Comparison of ENCODE assay signal across 8 cellular contexts in genomic region chr15:34336333-34336732, GRCh38. TPM values are rescaled to one million over a fixed set of nuclear protein-coding genes. Genes with fewer than 3 reads are reported as not detected.
A peak's percentile ranks its signal among the peaks of the same experiment; 100 is the strongest.
DNase-seq lines count a peak whose midpoint lies in the region; TF ChIP-seq lines count a peak whose summit lies in the region.

No MANE protein-coding gene starts in this region.

- peak overlapping the region; percentile 10 for H3K4me2 ChIP-seq in Karpas-422 (ENCODE audit: low read depth, low read length, poor library complexity, severe bottlenecking)

- no peak overlapping the region for H2AFZ ChIP-seq in Karpas-422 (ENCODE audit: low read length)

- H3K79me2 ChIP-seq in Karpas-422 (ENCODE audit: low read length) = peaks cover 6% of the 10 kb centered on the region

- no peak for TF ChIP-seq POLR2A in ovary (IDR thresholded peaks at IDR 0.05)

- no peaks in the 10 kb centered on the region for H3K9me3 ChIP-seq in Karpas-422 (ENCODE audit: low read length)
- H3K9me3 ChIP-seq in neutrophil = no peaks in the 10 kb centered on the region
- H3K9me3 ChIP-seq in ovary = no peaks in the 10 kb centered on the region

- H3K36me3 ChIP-seq in Karpas-422 (ENCODE audit: insufficient read depth, low read length) (no peaks in the 10 kb centered on the region), neutrophil (peaks cover 27% of the 10 kb centered on the region), ovary (no peaks in the 10 kb centered on the region)

- no peaks in the 10 kb centered on the region for H4K20me1 ChIP-seq in Karpas-422 (ENCODE audit: insufficient read depth, low read depth, low read length)

- peak overlapping the region; percentile 70 for H3K4me3 ChIP-seq in GM12865 (ENCODE audit: low read depth, low read length)
- H3K4me3 ChIP-seq in Karpas-422 (ENCODE audit: low read length) = no peak overlapping the region
- H3K4me3 ChIP-seq in choroid plexus epithelial cell (ENCODE audit: low read depth, low read length) = peak overlapping the region; percentile 7
- peak overlapping the region; percentile 83 to 97 for H3K4me3 ChIP-seq in neutrophil (ENCODE audit: low read depth in 1 of 2, low read length in 1 of 2)
- H3K4me3 ChIP-seq in ovary = no peak overlapping the region

- intact Hi-C loops in ovary (cut with DNase I) = no loop called here

- no peak for TF ChIP-seq CTCF in GM12865 (IDR thresholded peaks at IDR 0.05; ENCODE audit: insufficient read depth, low read depth, low read length, missing control alignments)
- no peak for TF ChIP-seq CTCF in choroid plexus epithelial cell (conservative IDR thresholded peaks at IDR 0.05; ENCODE audit: low read depth, low read length)
- no peak for TF ChIP-seq CTCF in neutrophil (IDR thresholded peaks at IDR 0.05)
- TF ChIP-seq CTCF in ovary (IDR thresholded peaks at IDR 0.05) = no peak
- no peak for TF ChIP-seq CTCF in GM20000 (IDR thresholded peaks at IDR 0.05; ENCODE audit: extremely low read depth, missing control alignments)

- TF ChIP-seq EP300 in ovary (IDR thresholded peaks at IDR 0.05) = no peak

- peaks cover 29% of the 10 kb centered on the region for H3K4me1 ChIP-seq in Karpas-422 (ENCODE audit: low read length)
- H3K4me1 ChIP-seq in neutrophil (ENCODE audit: control insufficient read depth in 1 of 2, insufficient read depth in 1 of 2, low read depth in 1 of 2, low read length in 1 of 2) = peaks cover 60 to 77% of the 10 kb centered on the region in 2 experiments
- H3K4me1 ChIP-seq in ovary (ENCODE audit: insufficient read depth) = peaks cover 2% of the 10 kb centered on the region

- no peaks in the 10 kb centered on the region for H3K9me2 ChIP-seq in Karpas-422 (replicated peaks; ENCODE audit: insufficient read depth, low read length)

- H3K9ac ChIP-seq in Karpas-422 (ENCODE audit: low read length) = no peak overlapping the region

- DNase-seq in GM12865 (ENCODE audit: low read depth) (peak; percentile 76), Karpas-422 (no peak), choroid plexus epithelial cell (ENCODE audit: low read depth) (no peak), ovary (no peak), cortex of kidney (lab: John Stamatoyannopoulos, UW) (no peak), GM20000 (ENCODE audit: low spot score) (no peak), dermis blood vessel endothelial cell (no peak)

- WGBS in ovary, 3 donors = 88 to 95% (median 91%) methylated on average over 14 of the region's 14 CpGs

- H3K27me3 ChIP-seq in Karpas-422 (ENCODE audit: low read length) = no peaks in the 10 kb centered on the region
- no peaks in the 10 kb centered on the region for H3K27me3 ChIP-seq in neutrophil
- no peaks in the 10 kb centered on the region for H3K27me3 ChIP-seq in ovary

- H3K27ac ChIP-seq in Karpas-422 (ENCODE audit: low read length) (no peak overlapping the region), neutrophil (peak overlapping the region; percentile 99), ovary (no peak overlapping the region)

RNA-seq across cellular contexts. Expression of gene SLC12A6, which starts 1.2 kb away (rescaled TPM):
- 1.3 and 1.6 TPM in 2 replicates for total RNA-seq in Karpas-422 (2014; rRNA removed; shearing (Covaris generic); ENCODE audit: low replicate concordance)
- 10 to 100 TPM in 5 of 7 donors, 1 to 10 TPM in 2; 7.1 to 13.2 (median 11.4) TPM for total RNA-seq in ovary
- 10 to 100 TPM in 1 of 2 donors, 1 to 10 TPM in 1; 6.9 to 19.7 TPM for polyA plus RNA-seq in ovary
- total RNA-seq in dermis blood vessel endothelial cell = 23.8 and 42.8 TPM in 2 replicates

RNA-seq across cellular contexts. Expression of gene NOP10, which starts 6.6 kb away (rescaled TPM):
- 148 and 448 TPM in 2 replicates for total RNA-seq in Karpas-422 (2014; rRNA removed; shearing (Covaris generic); ENCODE audit: low replicate concordance)
- total RNA-seq in ovary = 100 to 1,000 TPM in 1 of 7 donors, 10 to 100 TPM in 6; 46.5 to 117 (median 53.0) TPM
- polyA plus RNA-seq in ovary = 100 to 1,000 TPM in 1 of 2 donors, 10 to 100 TPM in 1; 96.5 to 189 TPM
- total RNA-seq in dermis blood vessel endothelial cell = 181 and 222 TPM in 2 replicates

RNA-seq across cellular contexts. Expression of gene NUTM1, which starts 6.8 kb away (rescaled TPM):
- not detected in 2 replicates for total RNA-seq in Karpas-422 (2014; rRNA removed; shearing (Covaris generic); ENCODE audit: low replicate concordance)
- total RNA-seq in ovary (not detected), dermis blood vessel endothelial cell (not detected in 2 replicates)
- not detected for polyA plus RNA-seq in ovary

RNA-seq across cellular contexts. Expression of gene LPCAT4, which starts 30.7 kb away (rescaled TPM):
- total RNA-seq in Karpas-422 (2014; rRNA removed; shearing (Covaris generic); ENCODE audit: low replicate concordance) = 37.6 and 40.8 TPM in 2 replicates
- total RNA-seq in ovary = 10 to 100 TPM in 6 of 7 donors, 1 to 10 TPM in 1; 8.9 to 44.3 (median 34.4) TPM
- 10 to 100 TPM; 15.9 to 22.6 TPM for polyA plus RNA-seq in ovary
- 8.5 and 9.5 TPM in 2 replicates for total RNA-seq in dermis blood vessel endothelial cell

Comparison
In these comparisons a context has a peak if more than half of its experiments do, and no peak if none do; other contexts are left out.
1. H3K4me3 ChIP-seq: peak in GM12865 (single experiment), choroid plexus epithelial cell (single experiment) and neutrophil (2 of 2); none in Karpas-422 (single experiment) and ovary (single experiment).